In genomic region chr1:87826639-87827345, GRCh38 we compare ENCODE assay signal across 10 cellular contexts.
DNase-seq lines count a peak whose midpoint lies in the region; ATAC-seq and TF ChIP-seq lines count a peak whose summit lies in the region.
"Had no signal": no experiment of that assay in that cellular context is flagged by ENCODE, and none has a peak within 500 bp of the region (broad histone marks: within the 10 kb centered on the region; RNA-seq: fewer than 3 reads in every experiment).

No MANE protein-coding gene starts in this region.

- H3K9me3 Mint-ChIP-seq in immature natural killer cell: no peaks in the 10 kb centered on the region

- no peak overlapping the region for H3K27ac ChIP-seq in AG04450 (ENCODE audit: low read depth, low read length)

- H3K4me3 Mint-ChIP-seq in immature natural killer cell: no peak overlapping the region
- H3K4me3 Mint-ChIP-seq: activated naive CD8-positive, alpha-beta T cell had no signal

- peaks cover 0 to 3% (median 0%) of the 10 kb centered on the region in 3 donors for H3K27me3 Mint-ChIP-seq in immature natural killer cell (ENCODE audit: low read depth in 3 of 3)
- H3K27me3 Mint-ChIP-seq: activated naive CD8-positive, alpha-beta T cell had no signal

- H3K4me1 Mint-ChIP-seq in immature natural killer cell: peaks cover 0 to 9% of the 10 kb centered on the region in 2 donors

- TF ChIP-seq CTCF in AG04450 (IDR thresholded peaks at IDR 0.05; ENCODE audit: low read depth, low read length): no peak

- ATAC-seq in GM19395 (IDR thresholded peaks at IDR 0.05; ENCODE audit: unreplicated experiment) (peak; percentile 90), HG03196 (IDR thresholded peaks at IDR 0.05; ENCODE audit: unreplicated experiment) (peak; percentile 79)

- H3K27ac Mint-ChIP-seq in immature natural killer cell: no peak overlapping the region
- H3K27ac Mint-ChIP-seq: activated naive CD8-positive, alpha-beta T cell had no signal

- no peaks in the 10 kb centered on the region for H3K36me3 Mint-ChIP-seq in immature natural killer cell
- H3K36me3 Mint-ChIP-seq: activated naive CD8-positive, alpha-beta T cell had no signal

- intact Hi-C loops in posterior cingulate gyrus (cut with DNase I): no loop called here

- no peaks in the 10 kb centered on the region for H3K27me3 ChIP-seq in AG04450 (ENCODE audit: control insufficient read depth, insufficient read depth, low read length)

- POLR2A ChIA-PET in AG04450 (lab: Yijun Ruan, JAX): interaction anchor here (0.5 kb wide), 1 partner anchor 142 kb away, joined by 4 read pairs; no protein-coding TSS in a partner anchor

- no peaks in the 10 kb centered on the region; the same call in 1 of the 2 replicates for H3K9me3 ChIP-seq in AG04450 (ENCODE audit: control insufficient read depth, insufficient read depth, low read length)

- no peak overlapping the region; the same call in 1 of the 2 replicates for H3K4me3 ChIP-seq in AG04450 (ENCODE audit: low read depth, low read length)

- CTCF ChIA-PET in AG04450 (lab: Charles Lee): interaction anchor here (1.1 kb wide), 1 partner anchor 8 kb away, joined by 3 read pairs; no protein-coding TSS in a partner anchor

- peak; percentile 73 for DNase-seq in AG04450 (ENCODE audit: low read depth, low spot score)
- DNase-seq in SKM-1 treated with dmso at 0.1 percent for 144 hours (lab: John Stamatoyannopoulos, UW; ENCODE audit: unreplicated experiment): peak; percentile 63
- DNase-seq in immature natural killer cell: peak in 2 of 3 donors; percentile 18 to 33
- DNase-seq in ureter (ENCODE audit: low spot score): peak; percentile 53
- DNase-seq in posterior cingulate gyrus: no peak
- no peak for DNase-seq in activated CD8-positive, alpha-beta memory T cell treated with anti-CD3 and anti-CD28 coated beads, Interleukin-2, amount 50 U/mL, for 48 hours
- DNase-seq: DND-41 had no signal

Comparison
In these comparisons a context has a peak if more than half of its experiments do, and no peak if none do; other contexts are left out.
1. DNase-seq: peak in AG04450 (single experiment), SKM-1 treated with dmso at 0.1 percent for 144 hours (single experiment), immature natural killer cell (2 of 3) and ureter (single experiment); none in posterior cingulate gyrus (0 of 10) and activated CD8-positive, alpha-beta memory T cell treated with anti-CD3 and anti-CD28 coated beads, Interleukin-2, amount 50 U/mL, for 48 hours (single experiment).